Comparison of ENCODE assay signal across 19 cellular contexts in the genomic region with DNA sequence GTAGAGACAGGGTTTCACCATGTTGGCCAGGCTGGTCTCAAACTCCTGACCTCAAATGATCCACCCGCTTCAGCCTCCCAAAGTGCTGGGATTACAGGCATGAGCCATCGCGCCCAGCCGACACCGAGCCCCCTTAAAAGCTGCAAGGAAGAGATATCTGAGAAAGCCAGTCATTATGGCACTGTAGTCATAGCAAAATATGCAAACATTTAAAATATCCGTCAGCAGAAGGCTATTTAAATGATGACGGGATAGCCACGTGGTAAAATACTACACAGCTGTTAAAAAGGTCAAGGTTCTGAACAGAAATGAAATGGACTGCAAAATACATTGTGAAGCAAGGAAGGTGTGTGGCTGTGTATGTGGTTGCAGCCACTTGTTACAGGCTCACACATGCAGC. TPM values are rescaled to one million over a fixed set of nuclear protein-coding genes. Genes with fewer than 3 reads are reported as not detected.
DNase-seq lines count a peak whose midpoint lies in the region; ATAC-seq, FAIRE-seq and TF ChIP-seq lines count a peak whose summit lies in the region.
"Had no signal": no experiment of that assay in that cellular context is flagged by ENCODE, and none has a peak within 500 bp of the region (broad histone marks: within the 10 kb centered on the region; RNA-seq: fewer than 3 reads in every experiment).

No MANE protein-coding gene starts in this region.

- H3K4me1 ChIP-seq in BLaER1 treated with 17β-estradiol and CSF1 and Interleukin-3, amounts not matched to agents 10 nM and 100 nM, result peaks cover 37 to 78% (median 71%) of the 10 kb centered on the region in 10 experiments
- peaks cover 7% of the 10 kb centered on the region for H3K4me1 ChIP-seq in IMR-90 (ENCODE audit: control insufficient read depth, insufficient read depth, low read length)
- H3K4me1 ChIP-seq in RWPE2 (ENCODE audit: insufficient read depth, poor library complexity, severe bottlenecking), result peaks cover 22% of the 10 kb centered on the region
- H3K4me1 ChIP-seq: BE2C had no signal

- no peak overlapping the region for H3K18ac ChIP-seq in IMR-90 (ENCODE audit: low read depth, low read length)

- CTCF ChIA-PET in IMR-90 (lab: Yijun Ruan, JAX), result interaction anchor here (0.6 to 1.7 kb wide), 2 partner anchors 9 kb away, joined by 3 to 4 read pairs; no protein-coding TSS in a partner anchor

- FAIRE-seq in RCC 7860 (lab: Jason Lieb, UNC), result no peak
- FAIRE-seq: A549, D721Med, G401.6 had no signal

- no peak overlapping the region for H2AK9ac ChIP-seq in IMR-90 (replicated peaks; ENCODE audit: low read depth, low read length, poor library complexity)

- TF ChIP-seq CTCF in IMR-90 (conservative IDR thresholded peaks at IDR 0.05; ENCODE audit: low read depth, low read length), result no peak
- no peak for TF ChIP-seq CTCF in RWPE2 (IDR thresholded peaks at IDR 0.05; ENCODE audit: poor library complexity, severe bottlenecking)
- TF ChIP-seq CTCF in glutamatergic neuron (IDR thresholded peaks at IDR 0.05; ENCODE audit: partially characterized antibody, unreplicated experiment), result no peak

- H4K5ac ChIP-seq in IMR-90 (ENCODE audit: low read depth, low read length), result no peak overlapping the region

- H3K4me2 ChIP-seq in BLaER1 treated with 17β-estradiol and CSF1 and Interleukin-3, amounts not matched to agents 10 nM and 100 nM, result peak overlapping the region in 2 of 11 experiments; percentile 87 to 92; a peak in 4 of 22 replicates
- no peak overlapping the region for H3K4me2 ChIP-seq in IMR-90 (ENCODE audit: low read depth, low read length)
- H3K4me2 ChIP-seq: A549, GM23338 had no signal

- no peak overlapping the region for H3K23ac ChIP-seq in IMR-90 (ENCODE audit: low read depth, low read length)

- H3K27me3 Mint-ChIP-seq in glutamatergic neuron (ENCODE audit: unreplicated experiment), result peaks cover 17% of the 10 kb centered on the region

- H3K27ac ChIP-seq in BLaER1 treated with 17β-estradiol and CSF1 and Interleukin-3, amounts not matched to agents 10 nM and 100 nM, result peak overlapping the region in 7 of 11 experiments; percentile 28 to 93 (median 79); a peak in 8 of 22 replicates
- H3K27ac ChIP-seq in IMR-90 (ENCODE audit: insufficient read depth, low read length), result no peak overlapping the region
- H3K27ac ChIP-seq in RWPE2 (ENCODE audit: poor library complexity, severe bottlenecking), result peak overlapping the region; percentile 95

- in situ Hi-C loops in IMR-90 (cut with MboI; ENCODE audit: low sequenced_read_pairs), result no loop called here

- no peak overlapping the region for H3K9ac ChIP-seq in BLaER1 treated with 17β-estradiol and CSF1 and Interleukin-3, amounts not matched to agents 10 nM and 100 nM
- H3K9ac ChIP-seq in IMR-90 (ENCODE audit: low read depth, low read length), result no peak overlapping the region

- H4K8ac ChIP-seq in IMR-90 (ENCODE audit: low read depth in 2 of 2, low read length in 2 of 2), result no peak overlapping the region

- H3K9me1 ChIP-seq in IMR-90 (ENCODE audit: insufficient read depth, low read length), result peaks cover 8% of the 10 kb centered on the region

- POLR2A ChIA-PET in IMR-90 (lab: Charles Lee; ENCODE audit: unreplicated experiment), result interaction anchor here (0.6 kb wide), 1 partner anchor 61 kb away, joined by 3 read pairs; no protein-coding TSS in a partner anchor

- BruUV-seq in IMR-90 (replicated peaks; lab: Mats Ljungman, UMichigan), result no TSS peak

- no peak overlapping the region for H2BK15ac ChIP-seq in IMR-90 (ENCODE audit: low read depth, low read length)

- no peak for DNase-seq in IMR-90
- no peak for DNase-seq in RWPE2 (ENCODE audit: low spot score)
- no peak for DNase-seq in glutamatergic neuron
- no peak for DNase-seq in iPS-NIHi7 (ENCODE audit: extremely low spot score)
- DNase-seq in RCC 7860 (ENCODE audit: low spot score), result no peak
- DNase-seq: BE2C; CD8-positive, alpha-beta T cell; COR-L47; DMS153; DMS79 treated with DMSO at 0.1 percent for 48 hours; EL; H7 had no signal

- ATAC-seq in IMR-90 (ENCODE audit: low read depth) (no peak), RWPE2 (ENCODE audit: low read depth) (no peak), GM18909 (IDR thresholded peaks at IDR 0.05; ENCODE audit: poor library complexity, unreplicated experiment) (no peak)
- ATAC-seq: A549; CD8-positive, alpha-beta T cell; GM23338 had no signal

- no peaks in the 10 kb centered on the region for H4K20me1 ChIP-seq in BLaER1 treated with 17β-estradiol and CSF1 and Interleukin-3, amounts not matched to agents 10 nM and 100 nM
- H4K20me1 ChIP-seq in IMR-90 (ENCODE audit: insufficient read depth, low read length), result 0 out of 2 replicates have a peak, but pooled peaks cover 3% of the 10 kb centered on the region

- no CpG with 5 or more reads among the region's 8 CpGs for WGBS in IMR-90 (ENCODE audit: extremely low coverage in 2 of 2, insufficient read length in 1 of 2), 2 experiments

- H3K4me3 Mint-ChIP-seq in glutamatergic neuron (ENCODE audit: unreplicated experiment), result peak overlapping the region; percentile 20
- H3K4me3 Mint-ChIP-seq: CD14-positive monocyte; CD8-positive, alpha-beta T cell; GM23338 had no signal

- H3K56ac ChIP-seq in IMR-90 (ENCODE audit: extremely low read depth, insufficient read depth, low read length), result no peak overlapping the region

- intact Hi-C loops in IMR-90 (cut with micrococcal nuclease), result no loop called here

- peaks cover 23% of the 10 kb centered on the region for H3K4me1 Mint-ChIP-seq in glutamatergic neuron (ENCODE audit: low read depth, unreplicated experiment)

- H3K4ac ChIP-seq in IMR-90 (ENCODE audit: low read depth, low read length), result 0 out of 2 replicates have a peak overlapping the region, but pooled peaks have one; percentile 42

- no peak overlapping the region for H2BK120ac ChIP-seq in IMR-90 (ENCODE audit: low read depth, low read length)

- H3K79me1 ChIP-seq in IMR-90 (ENCODE audit: low read depth in 1 of 2, low read length in 2 of 2), result no peaks in the 10 kb centered on the region

- no peak overlapping the region for H2BK5ac ChIP-seq in IMR-90 (ENCODE audit: low read depth, low read length, poor library complexity, severe bottlenecking)

- no peak overlapping the region for H4K91ac ChIP-seq in IMR-90 (ENCODE audit: insufficient read depth, low read depth, low read length)

- H3K27me3 ChIP-seq in BLaER1 treated with 17β-estradiol and CSF1 and Interleukin-3, amounts not matched to agents 10 nM and 100 nM, result no peaks in the 10 kb centered on the region
- H3K27me3 ChIP-seq in IMR-90 (ENCODE audit: control insufficient read depth, insufficient read depth, low read length) (no peaks in the 10 kb centered on the region), RWPE2 (ENCODE audit: insufficient read depth, poor library complexity, severe bottlenecking) (no peaks in the 10 kb centered on the region)
- H3K27me3 ChIP-seq: BE2C had no signal

- no peaks in the 10 kb centered on the region for H3K9me3 ChIP-seq in BLaER1 treated with 17β-estradiol and CSF1 and Interleukin-3, amounts not matched to agents 10 nM and 100 nM (replicated peaks in 1 of 11)
- H3K9me3 ChIP-seq in IMR-90 (ENCODE audit: control insufficient read depth, insufficient read depth, low read length) (no peaks in the 10 kb centered on the region), RWPE2 (ENCODE audit: severe bottlenecking) (no peaks in the 10 kb centered on the region)
- H3K9me3 ChIP-seq: A549, BE2C had no signal

- peaks cover 18% of the 10 kb centered on the region for H3K9me3 Mint-ChIP-seq in glutamatergic neuron (ENCODE audit: unreplicated experiment)
- H3K9me3 Mint-ChIP-seq: CD14-positive monocyte; CD8-positive, alpha-beta T cell; GM23338 had no signal

- no peaks in the 10 kb centered on the region for H3K36me3 ChIP-seq in BLaER1 treated with 17β-estradiol and CSF1 and Interleukin-3, amounts not matched to agents 10 nM and 100 nM
- H3K36me3 ChIP-seq in IMR-90 (ENCODE audit: control insufficient read depth, insufficient read depth, low read length) (no peaks in the 10 kb centered on the region), RWPE2 (ENCODE audit: low read depth) (no peaks in the 10 kb centered on the region)
- H3K36me3 ChIP-seq: BE2C had no signal

- H2AK5ac ChIP-seq in IMR-90 (ENCODE audit: low read depth, low read length), result no peak overlapping the region

- no peak for TF ChIP-seq POLR2A in IMR-90 (IDR thresholded peaks at IDR 0.05; ENCODE audit: low read depth, low read length)

- no peaks in the 10 kb centered on the region for H3K36me3 Mint-ChIP-seq in glutamatergic neuron (ENCODE audit: unreplicated experiment)

- H2BK20ac ChIP-seq in IMR-90 (ENCODE audit: low read depth, low read length), result no peak overlapping the region

- no peak for TF ChIP-seq RAD21 in IMR-90 (IDR thresholded peaks at IDR 0.05; ENCODE audit: low read length)

- dilution Hi-C loops in IMR-90 (cut with HindIII; ENCODE audit: low sequenced_read_pairs, unreplicated experiment), result no loop called here

- H2AFZ ChIP-seq in IMR-90 (replicated peaks; ENCODE audit: low read length, poor library complexity), result no peak overlapping the region
- H2AFZ ChIP-seq: GM23338 had no signal

- H3K27ac Mint-ChIP-seq in glutamatergic neuron (ENCODE audit: unreplicated experiment), result no peak overlapping the region
- H3K27ac Mint-ChIP-seq: CD8-positive, alpha-beta T cell; GM23338 had no signal

- no peak overlapping the region for H3K4me3 ChIP-seq in BLaER1 treated with 17β-estradiol and CSF1 and Interleukin-3, amounts not matched to agents 10 nM and 100 nM
- H3K4me3 ChIP-seq in IMR-90 (ENCODE audit: insufficient read depth, low read depth, low read length) (no peak overlapping the region), RWPE2 (ENCODE audit: severe bottlenecking) (no peak overlapping the region)
- H3K4me3 ChIP-seq: A549, GM23338 had no signal

- no peak overlapping the region for H3K14ac ChIP-seq in IMR-90 (replicated peaks; ENCODE audit: low read depth, low read length)

RNA-seq across cellular contexts. Expression of a gene that starts 6.4 kb away (rescaled TPM):
- 1.3 and 1.7 TPM in 2 replicates for total RNA-seq in IMR-90 (2012; rRNA removed)
- 2.5 and 3.1 TPM in 2 replicates for polyA plus RNA-seq in IMR-90 (2012; rRNA removed)
- 2.6 and 2.9 TPM in 2 replicates for polyA plus RNA-seq in IMR-90 (2012; cell fraction: cytosol; rRNA removed)
- 2.4 and 3.8 TPM in 2 replicates for polyA plus RNA-seq in IMR-90 (2012; cell fraction: nucleus; rRNA removed; ENCODE audit: low replicate concordance)
- total RNA-seq in glutamatergic neuron (ENCODE audit: unreplicated experiment), result 83.6 TPM

RNA-seq across cellular contexts. Expression of a gene that starts 15.6 kb away (rescaled TPM):
- total RNA-seq in IMR-90 (2012; rRNA removed) (120 and 160 TPM in 2 replicates), glutamatergic neuron (ENCODE audit: unreplicated experiment) (418 TPM)
- 292 and 332 TPM in 2 replicates for polyA plus RNA-seq in IMR-90 (2012; rRNA removed)
- polyA plus RNA-seq in IMR-90 (2012; cell fraction: cytosol; rRNA removed), result 766 and 775 TPM in 2 replicates
- 159 and 265 TPM in 2 replicates for polyA plus RNA-seq in IMR-90 (2012; cell fraction: nucleus; rRNA removed; ENCODE audit: low replicate concordance)

RNA-seq across cellular contexts. Expression of a gene that starts 16.2 kb away (rescaled TPM):
- total RNA-seq in IMR-90 (2012; rRNA removed) (202 and 206 TPM in 2 replicates), glutamatergic neuron (ENCODE audit: unreplicated experiment) (93.1 TPM)
- polyA plus RNA-seq in IMR-90 (2012; rRNA removed), result 173 and 206 TPM in 2 replicates
- polyA plus RNA-seq in IMR-90 (2012; cell fraction: cytosol; rRNA removed), result 669 and 1,019 TPM in 2 replicates
- polyA plus RNA-seq in IMR-90 (2012; cell fraction: nucleus; rRNA removed; ENCODE audit: low replicate concordance), result 158 and 162 TPM in 2 replicates

RNA-seq across cellular contexts. Expression of a gene that starts 25.4 kb away (rescaled TPM):
- total RNA-seq in IMR-90 (2012; rRNA removed) (43.3 and 52.9 TPM in 2 replicates), glutamatergic neuron (ENCODE audit: unreplicated experiment) (3.2 TPM)
- polyA plus RNA-seq in IMR-90 (2012; rRNA removed), result 38.8 and 46.7 TPM in 2 replicates
- 36.4 and 60.6 TPM in 2 replicates for polyA plus RNA-seq in IMR-90 (2012; cell fraction: cytosol; rRNA removed)
- 52.0 and 125 TPM in 2 replicates for polyA plus RNA-seq in IMR-90 (2012; cell fraction: nucleus; rRNA removed; ENCODE audit: low replicate concordance)

RNA-seq across cellular contexts. Expression of a gene that starts 28.2 kb away (rescaled TPM):
- total RNA-seq in IMR-90 (2012; rRNA removed), result 10.2 and 10.3 TPM in 2 replicates
- 15.0 and 15.8 TPM in 2 replicates for polyA plus RNA-seq in IMR-90 (2012; rRNA removed)
- polyA plus RNA-seq in IMR-90 (2012; cell fraction: cytosol; rRNA removed), result 18.8 and 20.4 TPM in 2 replicates
- polyA plus RNA-seq in IMR-90 (2012; cell fraction: nucleus; rRNA removed; ENCODE audit: low replicate concordance), result 16.3 and 44.0 TPM in 2 replicates
- total RNA-seq in glutamatergic neuron (ENCODE audit: unreplicated experiment), result 69.9 TPM

Comparison
In these comparisons a context has a peak if more than half of its experiments do, and no peak if none do; other contexts are left out.
1. RNA of a gene that starts 6.4 kb away (total RNA-seq): 83.6 TPM in glutamatergic neuron (single experiment); 1.3 to 1.7 TPM in IMR-90; every median in the first group is over 10 times any median in the second.